21 cellular contexts compared by ENCODE assay signal in genomic region chr12:8445731-8446130, GRCh38. TPM values are rescaled to one million over a fixed set of nuclear protein-coding genes. Genes with fewer than 3 reads are reported as not detected.
"Had no signal": no experiment of that assay in that cellular context is flagged by ENCODE, and none has a peak within 500 bp of the region (broad histone marks: within the 10 kb centered on the region; RNA-seq: fewer than 3 reads in every experiment).

No MANE protein-coding gene starts in this region.

- H3K4me3 ChIP-seq: MG63, SJCRH30, SK-N-MC had no signal

- FAIRE-seq: HTR-8/SVneo had no signal

- H3K9me3 ChIP-seq: MG63, SJCRH30 had no signal

- DNase-seq: MG63, NCI-H1092, NCI-H1105 treated with DMSO at 0.1 percent for 48 hours, NCI-H1417 treated with DMSO at 0.1 percent for 48 hours, NCI-H187, NCI-H2029, NCI-H2081 treated with DMSO at 0.1 percent for 48 hours, NCI-H2171, NCI-H226, NCI-H446, NCI-H510A, NCI-H524 treated with DMSO at 0.1 percent for 48 hours, NCI-H69, NCI-H774, SHP77 had no signal

- H3K27me3 ChIP-seq: SJCRH30 had no signal

- H3K36me3 ChIP-seq: MG63, SJCRH30 had no signal

- H3K27ac ChIP-seq: HL-60, RWPE1, SJCRH30, SK-N-MC had no signal

RNA-seq across cellular contexts. Expression of gene CLEC6A, which starts 10.0 kb away (rescaled TPM):
- total RNA-seq: SJCRH30 had no signal
- polyA plus RNA-seq: IgD-negative memory B cell had no signal
